ENCODE assay signal across 8 cellular contexts in the genomic region with DNA sequence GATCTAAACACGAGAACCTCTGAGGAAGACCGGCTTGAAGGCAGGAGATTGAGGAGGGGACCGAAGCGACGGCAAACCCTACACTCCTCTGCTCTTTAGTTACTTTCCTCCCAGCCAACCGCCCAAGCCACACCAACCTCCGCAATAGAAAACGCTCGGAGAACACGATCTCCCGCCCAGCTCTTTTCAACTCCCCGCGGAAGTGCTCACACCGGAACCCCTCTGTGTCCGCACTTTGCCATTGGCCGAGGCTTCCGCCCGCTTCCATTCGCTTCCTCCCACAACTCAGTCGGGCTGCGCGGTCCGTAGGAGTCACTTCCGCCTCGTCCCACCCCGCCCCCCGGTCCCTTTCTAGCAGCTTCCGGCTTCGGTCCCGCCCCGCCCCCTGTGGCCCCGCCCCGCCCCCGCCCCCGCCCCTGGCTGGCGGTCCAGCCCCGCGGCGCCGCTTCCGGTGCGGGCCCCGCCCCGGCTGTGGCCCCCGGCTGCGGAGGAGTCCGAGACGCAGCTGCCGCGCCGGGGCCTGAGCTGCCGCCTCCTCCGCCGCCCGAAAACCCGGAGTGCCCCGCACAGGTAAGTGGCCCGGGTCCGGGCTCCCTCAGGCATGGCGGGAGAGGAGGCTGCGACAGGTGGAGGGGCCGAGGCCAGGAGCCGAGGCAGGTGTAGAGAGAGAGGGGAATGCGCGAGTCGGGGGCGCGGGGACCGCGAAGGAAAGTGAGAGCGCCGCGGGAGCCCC. TPM values are rescaled to one million over a fixed set of nuclear protein-coding genes. Genes with fewer than 3 reads are reported as not detected.
DNase-seq lines count a peak whose midpoint lies in the region; ATAC-seq, FAIRE-seq and TF ChIP-seq lines count a peak whose summit lies in the region.

A gene with protein sequence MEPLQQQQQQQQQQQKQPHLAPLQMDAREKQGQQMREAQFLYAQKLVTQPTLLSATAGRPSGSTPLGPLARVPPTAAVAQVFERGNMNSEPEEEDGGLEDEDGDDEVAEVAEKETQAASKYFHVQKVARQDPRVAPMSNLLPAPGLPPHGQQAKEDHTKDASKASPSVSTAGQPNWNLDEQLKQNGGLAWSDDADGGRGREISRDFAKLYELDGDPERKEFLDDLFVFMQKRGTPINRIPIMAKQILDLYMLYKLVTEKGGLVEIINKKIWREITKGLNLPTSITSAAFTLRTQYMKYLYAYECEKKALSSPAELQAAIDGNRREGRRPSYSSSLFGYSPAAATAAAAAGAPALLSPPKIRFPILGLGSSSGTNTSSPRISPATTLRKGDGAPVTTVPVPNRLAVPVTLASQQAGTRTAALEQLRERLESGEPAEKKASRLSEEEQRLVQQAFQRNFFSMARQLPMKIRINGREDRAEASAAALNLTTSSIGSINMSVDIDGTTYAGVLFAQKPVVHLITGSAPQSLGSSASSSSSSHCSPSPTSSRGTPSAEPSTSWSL (plus strand): TSS at position 460 of the 733 bp plus-strand sequence. CDS start 2,717 bp downstream, outside the sequence.

- no peaks in the 10 kb centered on the region; a peak in 1 of 5 replicates for H3K27me3 ChIP-seq in HepG2 (ENCODE audit: control insufficient read depth in 1 of 2, insufficient read depth in 2 of 2, low read length in 2 of 2)

- peak; percentile 91 for FAIRE-seq in HepG2 (lab: Jason Lieb, UNC)

- H3K9me3 ChIP-seq in HepG2 (ENCODE audit: low read length): no peaks in the 10 kb centered on the region

- H3K4me1 ChIP-seq in HepG2 (ENCODE audit: insufficient read depth, low read length): peaks cover 37% of the 10 kb centered on the region

- peak; percentile 6; the same call in 1 of the 2 replicates for TF ChIP-seq RAD21 in HepG2 (CRISPR knock-in tag; IDR thresholded peaks at IDR 0.05)

- H3K4me3 Mint-ChIP-seq in dendritic cell treated with granulocyte-macrophage colony-stimulating factor and Interleukin-4, amounts not matched to agents 40 ng/mL and 50 ng/mL, for 4 days: peak within 1 kb of the TSS; percentile 96

- WGBS in HepG2 (ENCODE audit: low lambda C conversion rate): under 1% methylated on average over 44 of the region's 73 CpGs

- POLR2A ChIA-PET in HepG2 (lab: Yijun Ruan, JAX): interaction anchor here (0.6 to 2.3 kb wide), 6 partner anchors 57 to 107 kb away, joined by 3 to 19 read pairs (median 5); a partner anchor contains a TSS

- intact Hi-C loops in dendritic cell treated with granulocyte-macrophage colony-stimulating factor and Interleukin-4, amounts not matched to agents 40 ng/mL and 50 ng/mL, for 4 days (cut with micrococcal nuclease): loop anchor here (1.0 kb wide), 1 partner anchor 74 kb away; a partner anchor contains a TSS
- intact Hi-C loops in HepG2 (cut with micrococcal nuclease; ENCODE audit: unreplicated experiment): loop anchor here (1.0 kb wide), 1 partner anchor 74 kb away; a partner anchor contains a TSS

- peaks cover 12% of the 10 kb centered on the region for H3K79me2 ChIP-seq in HepG2 (ENCODE audit: insufficient read depth, low read length)

- H3K4me1 Mint-ChIP-seq in dendritic cell treated with granulocyte-macrophage colony-stimulating factor and Interleukin-4, amounts not matched to agents 40 ng/mL and 50 ng/mL, for 4 days (ENCODE audit: low read depth): peaks cover 52% of the 10 kb centered on the region

- peak within 1 kb of the TSS; percentile 83 for H3K4me2 ChIP-seq in HepG2 (ENCODE audit: low read depth, low read length)

- peak within 1 kb of the TSS; percentile 84 for H2AFZ ChIP-seq in HepG2 (ENCODE audit: low read length)

- no peak for TF ChIP-seq EP300 in HepG2 (IDR thresholded peaks at IDR 0.05; ENCODE audit: low read depth in 2 of 2, low read length in 2 of 2)
- no peak for TF ChIP-seq EP300 in HepG2 (CRISPR knock-in tag; IDR thresholded peaks at IDR 0.05; ENCODE audit: borderline replicate concordance)

- H3K36me3 Mint-ChIP-seq in dendritic cell treated with granulocyte-macrophage colony-stimulating factor and Interleukin-4, amounts not matched to agents 40 ng/mL and 50 ng/mL, for 4 days (ENCODE audit: low read depth): peaks cover 25% of the 10 kb centered on the region

- peak; percentile 68 to 92 for TF ChIP-seq POLR2A in HepG2 (IDR thresholded peaks at IDR 0.05; ENCODE audit: insufficient read depth in 1 of 2, low read depth in 2 of 2, low read length in 2 of 2)

- peaks cover 23% of the 10 kb centered on the region for H3K27me3 Mint-ChIP-seq in dendritic cell treated with granulocyte-macrophage colony-stimulating factor and Interleukin-4, amounts not matched to agents 40 ng/mL and 50 ng/mL, for 4 days

- peak within 1 kb of the TSS; percentile 80 for H3K27ac ChIP-seq in HepG2 (ENCODE audit: extremely low read length, insufficient read depth, low read length)

- peak; percentile 74 for ATAC-seq in GM19438 (IDR thresholded peaks at IDR 0.05; ENCODE audit: low read depth, unreplicated experiment)
- peak; percentile 64 for ATAC-seq in HG03571 (IDR thresholded peaks at IDR 0.05; ENCODE audit: unreplicated experiment)
- peak; percentile 99 for ATAC-seq in HepG2

- peak within 1 kb of the TSS; percentile 95 for H3K27ac Mint-ChIP-seq in dendritic cell treated with granulocyte-macrophage colony-stimulating factor and Interleukin-4, amounts not matched to agents 40 ng/mL and 50 ng/mL, for 4 days

- CTCF ChIA-PET in HepG2 (lab: Yijun Ruan, JAX; ENCODE audit: low intra/inter-chr PET ratio, low total read pairs): no interaction called here

- DNase-seq in CD1c-positive myeloid dendritic cell (ENCODE audit: extremely low spot score) (peak; percentile 98), NCI-H774 (lab: John Stamatoyannopoulos, UW) (peak; percentile 96), HepG2 (ENCODE audit: low spot score) (peak; percentile 94)
- peak; percentile 90 to 96 for DNase-seq in activated CD4-positive, alpha-beta T cell treated with anti-CD3 and anti-CD28 coated beads, Interleukin-2, amount 50 U/mL, for 24 hours (ENCODE audit: low read depth in 1 of 2, low spot score in 1 of 2)
- DNase-seq in stimulated activated CD4-positive, alpha-beta T cell treated with anti-CD3 and anti-CD28 coated beads, Interleukin-2, amount 100 ng/mL, for 4 hours (ENCODE audit: low read depth): peak; percentile 92

- H3K36me3 ChIP-seq in HepG2 (replicated peaks in 1 of 2; ENCODE audit: control insufficient read depth in 1 of 2, insufficient read depth in 2 of 2, low read length in 2 of 2): no peaks in the 10 kb centered on the region; a peak in 1 of 5 replicates

- peaks cover 13% of the 10 kb centered on the region for H4K20me1 ChIP-seq in HepG2 (ENCODE audit: insufficient read depth, low read length)

- no peak for TF ChIP-seq CTCF in HepG2 (CRISPR knock-in tag; IDR thresholded peaks at IDR 0.05)

- H3K9me3 Mint-ChIP-seq in dendritic cell treated with granulocyte-macrophage colony-stimulating factor and Interleukin-4, amounts not matched to agents 40 ng/mL and 50 ng/mL, for 4 days: no peaks in the 10 kb centered on the region

- in situ Hi-C loops in HepG2 (cut with HindIII; ENCODE audit: extremely low pct_ligation_motif_present, low pct_unique_long_range_greater_than_20kb): loop anchor here (10.0 kb wide), 1 partner anchor 244 kb away; a partner anchor contains a TSS

- BruUV-seq in HepG2 (replicated peaks; lab: Mats Ljungman, UMichigan): no TSS peak

- H3K9ac ChIP-seq in HepG2 (ENCODE audit: insufficient read depth, low read depth, low read length): peak within 1 kb of the TSS; percentile 81

- peak within 1 kb of the TSS; percentile 97 to 99 (median 98) for H3K4me3 ChIP-seq in HepG2 (replicated peaks in 1 of 3; ENCODE audit: insufficient read depth in 1 of 3, low read depth in 2 of 3, low read length in 3 of 3)

TF ChIP-seq in HepG2, 621 proteins besides CTCF, POLR2A, EP300 and RAD21 (continues in another document):
- 0 out of 2 replicates have a peak, but pooled peaks have one; percentile 31 for TF ChIP-seq MTA1 (CRISPR knock-in tag; IDR thresholded peaks at IDR 0.05; ENCODE audit: borderline replicate concordance)
- no peak for TF ChIP-seq ZNF766 (CRISPR knock-in tag; IDR thresholded peaks at IDR 0.05; ENCODE audit: borderline replicate concordance)
- TF ChIP-seq ZNF747 (CRISPR knock-in tag; IDR thresholded peaks at IDR 0.05; ENCODE audit: borderline replicate concordance): no peak
- TF ChIP-seq ZNF558 (CRISPR knock-in tag; IDR thresholded peaks at IDR 0.05; ENCODE audit: borderline replicate concordance): peak; percentile 54; the same call in 1 of the 2 replicates
- no peak for TF ChIP-seq ZNF790 (CRISPR knock-in tag; IDR thresholded peaks at IDR 0.05; ENCODE audit: borderline replicate concordance)
- TF ChIP-seq HNRNPUL1 (IDR thresholded peaks at IDR 0.05; ENCODE audit: low read depth, low read length): no peak
- TF ChIP-seq CCDC6 (CRISPR knock-in tag; IDR thresholded peaks at IDR 0.05): no peak
- no peak for TF ChIP-seq ZNF598 (CRISPR knock-in tag; IDR thresholded peaks at IDR 0.05; ENCODE audit: borderline replicate concordance)
- no peak for TF ChIP-seq KDM6A (CRISPR knock-in tag; IDR thresholded peaks at IDR 0.05; ENCODE audit: low read depth)
- TF ChIP-seq TBL1XR1 (IDR thresholded peaks at IDR 0.05; ENCODE audit: borderline replicate concordance, low read length, partially characterized antibody): no peak
- TF ChIP-seq YY1 (IDR thresholded peaks at IDR 0.05; ENCODE audit: insufficient read depth, insufficient replicate concordance, low read depth, low read length): peak; percentile 50

RNA-seq across cellular contexts. Expression of the gene that starts here (rescaled TPM):
- 5.3 and 7.0 TPM in 2 replicates for total RNA-seq in HepG2 (2016; rRNA removed; fragmentation: Illumina TruSeq; extraction: Trizol)
- total RNA-seq in HepG2 (2016; cell fraction: cytosol; rRNA removed; fragmentation: Illumina TruSeq; extraction: Trizol; ENCODE audit: low read depth): 1.7 and 2.5 TPM in 2 replicates
- total RNA-seq in HepG2 (2016; cell fraction: insoluble cytoplasmic fraction; rRNA removed; fragmentation: Illumina TruSeq; extraction: Trizol): 6.0 and 6.5 TPM in 2 replicates
- 7.6 and 7.9 TPM in 2 replicates for total RNA-seq in HepG2 (2016; cell fraction: membrane; rRNA removed; fragmentation: Illumina TruSeq; extraction: Trizol)
- total RNA-seq in HepG2 (2016; cell fraction: nucleus; rRNA removed; fragmentation: Illumina TruSeq; extraction: Trizol): 4.8 and 7.4 TPM in 2 replicates
- polyA plus RNA-seq in HepG2 (2011; rRNA removed): 12.8 and 14.9 TPM in 2 replicates
- 9.2 and 10.8 TPM in 2 replicates for polyA plus RNA-seq in HepG2 (2011; cell fraction: cytosol; rRNA removed)
- polyA plus RNA-seq in HepG2 (2011; cell fraction: nucleus; rRNA removed): 15.3 and 17.1 TPM in 2 replicates
- polyA plus RNA-seq in HepG2 (2012): 9.5 and 11.5 TPM in 2 replicates
- polyA plus RNA-seq in HepG2 (2016; cell fraction: cytosol; fragmentation: Illumina TruSeq; extraction: Trizol; ENCODE audit: low read depth): 2.9 TPM in 2 replicates
- polyA plus RNA-seq in HepG2 (2016; cell fraction: insoluble cytoplasmic fraction; fragmentation: Illumina TruSeq; extraction: Trizol; ENCODE audit: low read depth): 9.5 and 11.4 TPM in 2 replicates
- polyA plus RNA-seq in HepG2 (2016; cell fraction: membrane; fragmentation: Illumina TruSeq; extraction: Trizol; ENCODE audit: low read depth): 8.3 and 9.3 TPM in 2 replicates
- 13.5 and 14.3 TPM in 2 replicates for polyA plus RNA-seq in HepG2 (2016; cell fraction: nucleus; fragmentation: Illumina TruSeq; extraction: Trizol; ENCODE audit: insufficient read depth, low read depth)
- 8.2 and 20.2 TPM in 2 replicates for polyA minus RNA-seq in HepG2 (2011; rRNA and poly(A)+ RNA removed; ENCODE audit: low replicate concordance)
- 11.2 and 12.2 TPM in 2 replicates for polyA minus RNA-seq in HepG2 (2011; cell fraction: cytosol; rRNA and poly(A)+ RNA removed)
- polyA minus RNA-seq in HepG2 (2011; cell fraction: nucleus; rRNA and poly(A)+ RNA removed): 10.7 and 11.1 TPM in 2 replicates

Comparison
In these comparisons a context has a peak if more than half of its experiments do, and no peak if none do; other contexts are left out.
1. Peak in every context shown above with its lines: DNase-seq, ATAC-seq, H3K4me3 ChIP-seq and H3K27ac ChIP-seq.